In genomic region chr11:14620027-14620511, GRCh38 we compare ENCODE assay signal across 1 cellular context.
TF ChIP-seq lines count a peak whose summit lies in the region.

No MANE protein-coding gene starts in this region.

TF ChIP-seq in HepG2, 621 proteins besides CTCF, POLR2A, EP300 and RAD21 (continued from another document and continues in another):
- TF ChIP-seq ZBED4 (CRISPR knock-in tag; IDR thresholded peaks at IDR 0.05; ENCODE audit: borderline replicate concordance), result 0 out of 2 replicates have a peak, but pooled peaks have one; percentile 30
- peak; percentile 92; the same call in 1 of the 2 replicates for TF ChIP-seq AHDC1 (CRISPR knock-in tag; IDR thresholded peaks at IDR 0.05; ENCODE audit: borderline replicate concordance)
- peak; percentile 45; the same call in 1 of the 2 replicates for TF ChIP-seq NAIF1 (CRISPR knock-in tag; IDR thresholded peaks at IDR 0.05; ENCODE audit: borderline replicate concordance)
- no peak for TF ChIP-seq CENPX (CRISPR knock-in tag; IDR thresholded peaks at IDR 0.05)
- TF ChIP-seq SP5 (CRISPR knock-in tag; IDR thresholded peaks at IDR 0.05; ENCODE audit: borderline replicate concordance, low read depth), result no peak
- peak; percentile 77 for TF ChIP-seq NR2F6 (IDR thresholded peaks at IDR 0.05)
- TF ChIP-seq NR2F6 (CRISPR knock-in tag; IDR thresholded peaks at IDR 0.05), result peak; percentile 67
- TF ChIP-seq SOX6 (IDR thresholded peaks at IDR 0.05), result no peak
- TF ChIP-seq SOX6 (CRISPR knock-in tag; IDR thresholded peaks at IDR 0.05), result peak; percentile 92
- peak; percentile 72 for TF ChIP-seq PHF21A (CRISPR knock-in tag; IDR thresholded peaks at IDR 0.05)
- peak; percentile 69 for TF ChIP-seq BCL6 (CRISPR knock-in tag; IDR thresholded peaks at IDR 0.05)
- peak; percentile 85 for TF ChIP-seq FOXA1 (IDR thresholded peaks at IDR 0.05)
- TF ChIP-seq FOXA1 (CRISPR knock-in tag; IDR thresholded peaks at IDR 0.05), result peak; percentile 67
- TF ChIP-seq FOXA3 (CRISPR knock-in tag; IDR thresholded peaks at IDR 0.05), result peak; percentile 93
- peak; percentile 47; the same call in 1 of the 2 replicates for TF ChIP-seq ZNF646 (CRISPR knock-in tag; IDR thresholded peaks at IDR 0.05)
- TF ChIP-seq MIER3 (CRISPR knock-in tag; IDR thresholded peaks at IDR 0.05; ENCODE audit: borderline replicate concordance), result peak; percentile 65; the same call in 1 of the 2 replicates
- TF ChIP-seq TCF7 (IDR thresholded peaks at IDR 0.05; ENCODE audit: low read depth), result peak; percentile 43
- peak; percentile 75 for TF ChIP-seq ZMYM2 (CRISPR knock-in tag; IDR thresholded peaks at IDR 0.05)
- peak; percentile 33; the same call in 1 of the 2 replicates for TF ChIP-seq DMAP1 (CRISPR knock-in tag; IDR thresholded peaks at IDR 0.05)
- peak; percentile 61; the same call in 1 of the 2 replicates for TF ChIP-seq RERE (CRISPR knock-in tag; IDR thresholded peaks at IDR 0.05; ENCODE audit: low read depth)
- TF ChIP-seq ZNF703 (CRISPR knock-in tag; IDR thresholded peaks at IDR 0.05; ENCODE audit: borderline replicate concordance), result no peak
- TF ChIP-seq PAXIP1 (CRISPR knock-in tag; conservative IDR thresholded peaks at IDR 0.05), result peak; percentile 88
- TF ChIP-seq SOX13 (IDR thresholded peaks at IDR 0.05), result no peak; the same call in 1 of the 2 replicates
- TF ChIP-seq SOX13 (CRISPR knock-in tag; conservative IDR thresholded peaks at IDR 0.05 in 1 of 2, IDR thresholded peaks at IDR 0.05 in 1 of 2), result peak in 1 of 2 experiments; percentile 88; a peak in 2 of 4 replicates
- peak; percentile 55; the same call in 1 of the 2 replicates for TF ChIP-seq ZBTB20 (CRISPR knock-in tag; IDR thresholded peaks at IDR 0.05; ENCODE audit: borderline replicate concordance, low read depth)
- 0 out of 2 replicates have a peak, but pooled peaks have one; percentile 34 for TF ChIP-seq CHD4 (IDR thresholded peaks at IDR 0.05; ENCODE audit: borderline replicate concordance, low read length)
